13 cellular contexts compared by ENCODE assay signal in the genomic region with DNA sequence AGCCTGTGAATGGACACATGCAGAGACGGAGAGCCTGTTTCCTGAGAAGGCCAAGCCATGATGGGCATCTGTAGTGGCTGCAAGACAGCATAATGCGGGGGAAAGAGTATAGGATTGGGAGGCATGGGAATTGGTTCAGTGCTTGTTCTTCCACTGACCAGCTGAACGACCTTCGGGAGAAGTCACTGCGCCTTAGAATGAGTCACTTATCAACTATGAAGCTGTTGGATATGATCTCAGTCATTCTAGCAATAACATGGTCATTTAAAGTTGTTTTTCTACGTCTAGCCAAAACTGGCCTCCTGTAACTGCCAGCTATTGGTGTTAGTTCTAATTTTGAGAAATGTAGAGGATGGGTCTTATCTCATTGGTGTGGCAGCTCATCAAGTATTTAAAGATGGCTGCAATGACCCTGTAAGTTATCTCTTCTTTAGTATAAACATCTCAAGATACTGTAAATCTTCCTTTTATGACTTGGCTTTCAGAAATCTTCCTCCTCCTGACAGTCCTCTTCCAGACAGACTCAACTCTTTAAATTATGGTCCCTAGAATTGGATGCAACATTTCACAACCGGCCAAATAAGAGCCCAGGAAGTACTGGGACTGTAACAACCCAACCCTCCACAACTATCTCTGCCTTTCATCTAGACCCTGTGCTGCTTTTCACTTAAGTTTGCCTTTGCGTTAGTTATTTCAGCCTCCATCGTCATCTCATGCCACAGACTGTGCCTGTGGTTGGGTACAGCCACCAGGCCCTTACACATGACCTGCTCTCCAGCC.
DNase-seq lines count a peak whose midpoint lies in the region; ATAC-seq, FAIRE-seq and TF ChIP-seq lines count a peak whose summit lies in the region.
"Had no signal": no experiment of that assay in that cellular context is flagged by ENCODE, and none has a peak within 500 bp of the region (broad histone marks: within the 10 kb centered on the region; RNA-seq: fewer than 3 reads in every experiment).

No MANE protein-coding gene starts in this region.

- TF ChIP-seq CTCF in lower lobe of right lung (IDR thresholded peaks at IDR 0.05): no peak

- no peak overlapping the region for H3K4me3 ChIP-seq in lower lobe of right lung

- peaks cover 4% of the 10 kb centered on the region for H3K4me1 ChIP-seq in lower lobe of right lung

- no peaks in the 10 kb centered on the region for H3K9me3 ChIP-seq in lower lobe of right lung

- DNase-seq in LHCN-M2 (ENCODE audit: low read depth) (peak; percentile 88), dermis blood vessel endothelial cell (peak; percentile 75), lower lobe of right lung (no peak), urothelium cell line (ENCODE audit: low spot score) (peak; percentile 17), NCI-H345 treated with DMSO at 0.1 percent for 48 hours (lab: John Stamatoyannopoulos, UW; ENCODE audit: unreplicated experiment) (no peak)
- no peak for DNase-seq in stimulated activated naive CD8-positive, alpha-beta T cell treated with anti-CD3 and anti-CD28 coated beads, Interleukin-15, Interleukin-2, amounts not matched to agents 100 U/mL and 50 U/mL, for 24 hours
- DNase-seq: activated CD4-positive, alpha-beta T cell treated with anti-CD3 and anti-CD28 coated beads for 4 hours; NCI-H2081; SHP77 treated with DMSO at 0.1 percent for 48 hours; stimulated activated CD4-positive, alpha-beta T cell treated with anti-CD3 and anti-CD28 coated beads, Interleukin-12 subunit alpha, Interleukin-12 subunit beta, amount 100 ng/mL, for 4 hours had no signal

- ATAC-seq in lower lobe of right lung (peak in 1 of 2 donors; percentile 7), GM21786 (IDR thresholded peaks at IDR 0.05; ENCODE audit: unreplicated experiment) (no peak)
- ATAC-seq in stimulated activated naive CD8-positive, alpha-beta T cell treated with anti-CD3 and anti-CD28 coated beads, Interleukin-15, Interleukin-2, amounts not matched to agents 100 U/mL and 50 U/mL, for 24 hours: no peak
- ATAC-seq: stimulated activated memory B cell treated with anti-CD40 and anti-IgM and Interleukin-4, amounts not matched to agents 10 μg/mL and 1 μg/mL and 100 μg/mL, for 72 hours had no signal

- no peak for FAIRE-seq in urothelium cell line (lab: Jason Lieb, UNC)
- FAIRE-seq: endometrium had no signal

- H3K27ac ChIP-seq in lower lobe of right lung: peak overlapping the region; percentile 11

- H3K36me3 ChIP-seq in lower lobe of right lung: no peaks in the 10 kb centered on the region

- intact Hi-C loops in lower lobe of right lung (cut with DNase I): no loop called here

- H3K27me3 ChIP-seq in lower lobe of right lung (ENCODE audit: low read depth): no peaks in the 10 kb centered on the region

Comparison
In these comparisons a context has a peak if more than half of its experiments do, and no peak if none do; other contexts are left out.
1. DNase-seq: peak in LHCN-M2 (single experiment), dermis blood vessel endothelial cell (single experiment) and urothelium cell line (single experiment); none in lower lobe of right lung (single experiment), stimulated activated naive CD8-positive, alpha-beta T cell treated with anti-CD3 and anti-CD28 coated beads, Interleukin-15, Interleukin-2, amounts not matched to agents 100 U/mL and 50 U/mL, for 24 hours (single experiment) and NCI-H345 treated with DMSO at 0.1 percent for 48 hours (single experiment).